Comparison of ENCODE assay signal across 1 cellular context in the genomic region with DNA sequence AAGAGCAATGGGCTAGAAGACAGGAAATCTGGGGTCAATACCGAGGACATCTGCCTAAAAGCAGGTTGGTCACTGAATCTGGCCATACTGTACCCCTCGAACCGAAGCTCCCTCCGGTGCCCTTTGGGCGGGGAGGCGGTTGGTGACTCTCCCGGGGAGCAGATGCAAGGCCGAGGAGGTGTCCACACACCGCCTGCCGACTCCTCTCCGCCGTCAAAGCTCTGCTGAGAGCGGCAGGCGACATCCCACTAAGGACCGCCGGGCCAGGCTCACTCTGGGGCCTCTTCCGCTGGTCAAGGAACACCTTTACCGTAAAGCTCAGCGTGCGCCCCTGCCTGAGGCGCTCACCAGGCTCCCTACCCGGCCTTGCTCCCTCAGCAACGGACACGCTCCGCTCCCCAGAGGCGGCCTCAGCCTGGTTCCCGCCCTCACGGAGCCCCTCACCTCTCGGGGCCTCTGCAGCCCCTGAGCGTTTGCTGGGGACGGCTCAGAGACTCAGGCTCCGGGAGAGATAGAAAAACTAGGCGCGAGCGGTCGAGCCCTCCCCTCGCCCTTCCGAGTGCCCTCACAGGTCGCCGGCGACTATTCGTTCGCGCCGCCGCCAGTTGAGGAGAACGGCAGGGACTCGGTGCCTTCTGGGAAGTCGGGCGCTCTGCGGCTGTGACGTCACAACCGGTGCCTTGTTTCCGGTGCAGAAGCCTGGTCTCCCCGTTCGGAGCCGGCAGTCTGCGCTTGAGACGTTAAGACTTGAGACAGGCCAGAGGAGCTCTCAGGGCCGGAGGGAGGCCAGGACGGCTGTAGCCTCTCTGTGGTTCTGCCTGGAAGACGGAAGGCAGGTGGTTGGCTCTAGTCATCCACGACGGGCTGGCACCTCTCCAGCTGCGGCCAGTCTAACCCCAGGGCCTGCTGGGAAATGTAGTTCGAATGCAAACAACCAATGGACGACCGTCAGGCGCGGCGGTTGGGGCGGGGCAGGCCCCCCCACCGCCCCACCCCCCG.
TF ChIP-seq lines count a peak whose summit lies in the region.

TSS of gene ZNF200 (minus strand) at position 616 of the 999 bp plus-strand sequence. CDS start 1,403 bp downstream, outside the sequence.

TF ChIP-seq in HepG2, 621 proteins besides CTCF, POLR2A, EP300 and RAD21 (continued from another document and continues in another):
- TF ChIP-seq, protein P1, sequence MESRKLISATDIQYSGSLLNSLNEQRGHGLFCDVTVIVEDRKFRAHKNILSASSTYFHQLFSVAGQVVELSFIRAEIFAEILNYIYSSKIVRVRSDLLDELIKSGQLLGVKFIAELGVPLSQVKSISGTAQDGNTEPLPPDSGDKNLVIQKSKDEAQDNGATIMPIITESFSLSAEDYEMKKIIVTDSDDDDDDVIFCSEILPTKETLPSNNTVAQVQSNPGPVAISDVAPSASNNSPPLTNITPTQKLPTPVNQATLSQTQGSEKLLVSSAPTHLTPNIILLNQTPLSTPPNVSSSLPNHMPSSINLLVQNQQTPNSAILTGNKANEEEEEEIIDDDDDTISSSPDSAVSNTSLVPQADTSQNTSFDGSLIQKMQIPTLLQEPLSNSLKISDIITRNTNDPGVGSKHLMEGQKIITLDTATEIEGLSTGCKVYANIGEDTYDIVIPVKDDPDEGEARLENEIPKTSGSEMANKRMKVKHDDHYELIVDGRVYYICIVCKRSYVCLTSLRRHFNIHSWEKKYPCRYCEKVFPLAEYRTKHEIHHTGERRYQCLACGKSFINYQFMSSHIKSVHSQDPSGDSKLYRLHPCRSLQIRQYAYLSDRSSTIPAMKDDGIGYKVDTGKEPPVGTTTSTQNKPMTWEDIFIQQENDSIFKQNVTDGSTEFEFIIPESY (CRISPR knock-in tag; IDR thresholded peaks at IDR 0.05): no peak; the same call in 1 of the 2 replicates
- TF ChIP-seq FLYWCH1 (CRISPR knock-in tag; IDR thresholded peaks at IDR 0.05): 0 out of 2 replicates have a peak, but pooled peaks have one; percentile 39
- TF ChIP-seq E2F1 (CRISPR knock-in tag; IDR thresholded peaks at IDR 0.05): peak; percentile 80
- TF ChIP-seq HDAC2 (CRISPR knock-in tag; IDR thresholded peaks at IDR 0.05): no peak; the same call in 1 of the 2 replicates
- TF ChIP-seq, protein P2, sequence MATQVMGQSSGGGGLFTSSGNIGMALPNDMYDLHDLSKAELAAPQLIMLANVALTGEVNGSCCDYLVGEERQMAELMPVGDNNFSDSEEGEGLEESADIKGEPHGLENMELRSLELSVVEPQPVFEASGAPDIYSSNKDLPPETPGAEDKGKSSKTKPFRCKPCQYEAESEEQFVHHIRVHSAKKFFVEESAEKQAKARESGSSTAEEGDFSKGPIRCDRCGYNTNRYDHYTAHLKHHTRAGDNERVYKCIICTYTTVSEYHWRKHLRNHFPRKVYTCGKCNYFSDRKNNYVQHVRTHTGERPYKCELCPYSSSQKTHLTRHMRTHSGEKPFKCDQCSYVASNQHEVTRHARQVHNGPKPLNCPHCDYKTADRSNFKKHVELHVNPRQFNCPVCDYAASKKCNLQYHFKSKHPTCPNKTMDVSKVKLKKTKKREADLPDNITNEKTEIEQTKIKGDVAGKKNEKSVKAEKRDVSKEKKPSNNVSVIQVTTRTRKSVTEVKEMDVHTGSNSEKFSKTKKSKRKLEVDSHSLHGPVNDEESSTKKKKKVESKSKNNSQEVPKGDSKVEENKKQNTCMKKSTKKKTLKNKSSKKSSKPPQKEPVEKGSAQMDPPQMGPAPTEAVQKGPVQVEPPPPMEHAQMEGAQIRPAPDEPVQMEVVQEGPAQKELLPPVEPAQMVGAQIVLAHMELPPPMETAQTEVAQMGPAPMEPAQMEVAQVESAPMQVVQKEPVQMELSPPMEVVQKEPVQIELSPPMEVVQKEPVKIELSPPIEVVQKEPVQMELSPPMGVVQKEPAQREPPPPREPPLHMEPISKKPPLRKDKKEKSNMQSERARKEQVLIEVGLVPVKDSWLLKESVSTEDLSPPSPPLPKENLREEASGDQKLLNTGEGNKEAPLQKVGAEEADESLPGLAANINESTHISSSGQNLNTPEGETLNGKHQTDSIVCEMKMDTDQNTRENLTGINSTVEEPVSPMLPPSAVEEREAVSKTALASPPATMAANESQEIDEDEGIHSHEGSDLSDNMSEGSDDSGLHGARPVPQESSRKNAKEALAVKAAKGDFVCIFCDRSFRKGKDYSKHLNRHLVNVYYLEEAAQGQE (IDR thresholded peaks at IDR 0.05; ENCODE audit: borderline replicate concordance in 1 of 2, low read depth in 1 of 2, low read length in 2 of 2): peak in 1 of 2 experiments; percentile 15; a peak in 1 of 4 replicates
- peak; percentile 70; the same call in 1 of the 2 replicates for TF ChIP-seq MEF2D (CRISPR knock-in tag; IDR thresholded peaks at IDR 0.05)
- TF ChIP-seq ZBTB7A (CRISPR knock-in tag; IDR thresholded peaks at IDR 0.05): 0 out of 2 replicates have a peak, but pooled peaks have one; percentile 41
- TF ChIP-seq ZNF34 (CRISPR knock-in tag; IDR thresholded peaks at IDR 0.05; ENCODE audit: borderline replicate concordance): peak; percentile 78; the same call in 1 of the 2 replicates
- 0 out of 2 replicates have a peak, but pooled peaks have one; percentile 81 for TF ChIP-seq KLF11 (CRISPR knock-in tag; IDR thresholded peaks at IDR 0.05)
- TF ChIP-seq ETV5 (CRISPR knock-in tag; IDR thresholded peaks at IDR 0.05; ENCODE audit: borderline replicate concordance): peak; percentile 38; the same call in 1 of the 2 replicates
- peak; percentile 41; the same call in 1 of the 2 replicates for TF ChIP-seq MTA1 (CRISPR knock-in tag; IDR thresholded peaks at IDR 0.05; ENCODE audit: borderline replicate concordance)
- TF ChIP-seq KDM5B (CRISPR knock-in tag; IDR thresholded peaks at IDR 0.05; ENCODE audit: borderline replicate concordance): peak; percentile 86
- TF ChIP-seq NR2F6 (IDR thresholded peaks at IDR 0.05): no peak
- 0 out of 2 replicates have a peak, but pooled peaks have one; percentile 21 for TF ChIP-seq NR2F6 (CRISPR knock-in tag; IDR thresholded peaks at IDR 0.05)
- peak; percentile 58; the same call in 1 of the 2 replicates for TF ChIP-seq ZNF749 (CRISPR knock-in tag; IDR thresholded peaks at IDR 0.05; ENCODE audit: borderline replicate concordance)
- TF ChIP-seq MAZ (IDR thresholded peaks at IDR 0.05; ENCODE audit: borderline replicate concordance, low read depth, low read length): no peak
- peak; percentile 54 for TF ChIP-seq MAZ (CRISPR knock-in tag; IDR thresholded peaks at IDR 0.05; ENCODE audit: low read depth)
- TF ChIP-seq, protein P3, sequence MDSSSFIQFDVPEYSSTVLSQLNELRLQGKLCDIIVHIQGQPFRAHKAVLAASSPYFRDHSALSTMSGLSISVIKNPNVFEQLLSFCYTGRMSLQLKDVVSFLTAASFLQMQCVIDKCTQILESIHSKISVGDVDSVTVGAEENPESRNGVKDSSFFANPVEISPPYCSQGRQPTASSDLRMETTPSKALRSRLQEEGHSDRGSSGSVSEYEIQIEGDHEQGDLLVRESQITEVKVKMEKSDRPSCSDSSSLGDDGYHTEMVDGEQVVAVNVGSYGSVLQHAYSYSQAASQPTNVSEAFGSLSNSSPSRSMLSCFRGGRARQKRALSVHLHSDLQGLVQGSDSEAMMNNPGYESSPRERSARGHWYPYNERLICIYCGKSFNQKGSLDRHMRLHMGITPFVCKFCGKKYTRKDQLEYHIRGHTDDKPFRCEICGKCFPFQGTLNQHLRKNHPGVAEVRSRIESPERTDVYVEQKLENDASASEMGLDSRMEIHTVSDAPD (CRISPR knock-in tag; IDR thresholded peaks at IDR 0.05): no peak
- 0 out of 2 replicates have a peak, but pooled peaks have one; percentile 28 for TF ChIP-seq RARA (CRISPR knock-in tag; IDR thresholded peaks at IDR 0.05)
- 0 out of 2 replicates have a peak, but pooled peaks have one; percentile 54 for TF ChIP-seq ZNF713 (CRISPR knock-in tag; IDR thresholded peaks at IDR 0.05)
- TF ChIP-seq HOXA5 (CRISPR knock-in tag; IDR thresholded peaks at IDR 0.05): peak; percentile 83
- TF ChIP-seq HDAC1 (CRISPR knock-in tag; IDR thresholded peaks at IDR 0.05): peak; percentile 95
- peak; percentile 89 for TF ChIP-seq ZHX2 (IDR thresholded peaks at IDR 0.05; ENCODE audit: low read depth)
- TF ChIP-seq ZHX2 (CRISPR knock-in tag; IDR thresholded peaks at IDR 0.05; ENCODE audit: borderline replicate concordance): 0 out of 2 replicates have a peak, but pooled peaks have one; percentile 48
- TF ChIP-seq SIN3B (IDR thresholded peaks at IDR 0.05; ENCODE audit: low read length): 0 out of 2 replicates have a peak, but pooled peaks have one; percentile 70
- TF ChIP-seq, protein P4, sequence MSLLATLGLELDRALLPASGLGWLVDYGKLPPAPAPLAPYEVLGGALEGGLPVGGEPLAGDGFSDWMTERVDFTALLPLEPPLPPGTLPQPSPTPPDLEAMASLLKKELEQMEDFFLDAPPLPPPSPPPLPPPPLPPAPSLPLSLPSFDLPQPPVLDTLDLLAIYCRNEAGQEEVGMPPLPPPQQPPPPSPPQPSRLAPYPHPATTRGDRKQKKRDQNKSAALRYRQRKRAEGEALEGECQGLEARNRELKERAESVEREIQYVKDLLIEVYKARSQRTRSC (CRISPR knock-in tag; IDR thresholded peaks at IDR 0.05; ENCODE audit: low read depth): peak; percentile 30; the same call in 1 of the 2 replicates
- TF ChIP-seq TFAP4 (IDR thresholded peaks at IDR 0.05; ENCODE audit: borderline replicate concordance, low read depth): peak; percentile 57; the same call in 1 of the 2 replicates
- TF ChIP-seq, protein P5, sequence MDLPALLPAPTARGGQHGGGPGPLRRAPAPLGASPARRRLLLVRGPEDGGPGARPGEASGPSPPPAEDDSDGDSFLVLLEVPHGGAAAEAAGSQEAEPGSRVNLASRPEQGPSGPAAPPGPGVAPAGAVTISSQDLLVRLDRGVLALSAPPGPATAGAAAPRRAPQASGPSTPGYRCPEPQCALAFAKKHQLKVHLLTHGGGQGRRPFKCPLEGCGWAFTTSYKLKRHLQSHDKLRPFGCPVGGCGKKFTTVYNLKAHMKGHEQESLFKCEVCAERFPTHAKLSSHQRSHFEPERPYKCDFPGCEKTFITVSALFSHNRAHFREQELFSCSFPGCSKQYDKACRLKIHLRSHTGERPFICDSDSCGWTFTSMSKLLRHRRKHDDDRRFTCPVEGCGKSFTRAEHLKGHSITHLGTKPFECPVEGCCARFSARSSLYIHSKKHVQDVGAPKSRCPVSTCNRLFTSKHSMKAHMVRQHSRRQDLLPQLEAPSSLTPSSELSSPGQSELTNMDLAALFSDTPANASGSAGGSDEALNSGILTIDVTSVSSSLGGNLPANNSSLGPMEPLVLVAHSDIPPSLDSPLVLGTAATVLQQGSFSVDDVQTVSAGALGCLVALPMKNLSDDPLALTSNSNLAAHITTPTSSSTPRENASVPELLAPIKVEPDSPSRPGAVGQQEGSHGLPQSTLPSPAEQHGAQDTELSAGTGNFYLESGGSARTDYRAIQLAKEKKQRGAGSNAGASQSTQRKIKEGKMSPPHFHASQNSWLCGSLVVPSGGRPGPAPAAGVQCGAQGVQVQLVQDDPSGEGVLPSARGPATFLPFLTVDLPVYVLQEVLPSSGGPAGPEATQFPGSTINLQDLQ (CRISPR knock-in tag; IDR thresholded peaks at IDR 0.05): no peak
- 0 out of 2 replicates have a peak, but pooled peaks have one; percentile 51 for TF ChIP-seq RARG (CRISPR knock-in tag; IDR thresholded peaks at IDR 0.05; ENCODE audit: low read depth)
- TF ChIP-seq ZNF614 (CRISPR knock-in tag; IDR thresholded peaks at IDR 0.05; ENCODE audit: borderline replicate concordance): no peak
- TF ChIP-seq REL (CRISPR knock-in tag; conservative IDR thresholded peaks at IDR 0.05): 0 out of 2 replicates have a peak, but pooled peaks have one; percentile 24
- peak; percentile 96 for TF ChIP-seq ATF1 (CRISPR knock-in tag; IDR thresholded peaks at IDR 0.05)
- 0 out of 2 replicates have a peak, but pooled peaks have one; percentile 35 for TF ChIP-seq KLF12 (CRISPR knock-in tag; IDR thresholded peaks at IDR 0.05; ENCODE audit: borderline replicate concordance)
